ENCODE assay signal across 8 cellular contexts in the genomic region with DNA sequence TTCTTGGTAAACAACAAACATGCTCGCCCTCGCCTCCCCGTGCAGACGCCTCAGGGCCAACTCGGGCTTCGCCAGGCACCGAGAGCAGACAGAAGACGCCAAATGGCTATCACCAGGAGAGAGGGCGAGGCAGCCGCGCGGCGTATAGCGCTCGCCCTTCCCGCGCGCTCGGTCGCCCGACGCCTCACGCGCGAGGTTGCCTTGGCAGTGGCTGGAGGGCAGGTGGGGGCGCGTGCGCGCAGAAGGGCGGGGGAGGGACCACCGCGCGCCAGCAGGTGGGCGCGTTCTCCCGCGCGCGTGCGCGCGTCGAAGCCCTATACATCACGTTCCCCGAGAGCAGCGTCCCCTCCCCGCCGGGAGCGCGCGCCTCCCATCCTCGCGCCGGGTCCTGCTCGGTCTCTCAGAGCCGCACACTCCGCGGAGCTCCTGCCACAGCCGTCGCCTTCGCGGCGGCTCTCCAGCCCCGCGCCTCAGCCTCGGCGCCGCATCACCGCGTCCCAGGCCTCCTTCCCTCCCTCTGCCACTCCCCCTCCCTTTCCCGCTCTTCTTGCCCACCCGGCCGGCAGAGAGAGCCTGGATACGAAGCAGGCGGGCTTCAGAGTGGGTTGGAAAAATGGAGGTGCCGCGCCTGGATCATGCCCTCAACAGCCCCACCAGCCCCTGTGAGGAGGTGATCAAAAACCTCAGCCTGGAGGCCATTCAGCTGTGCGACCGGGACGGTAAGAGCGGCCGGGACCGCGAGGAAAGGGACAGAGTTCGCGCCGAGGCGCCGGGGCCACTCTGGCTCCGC. TPM values are rescaled to one million over a fixed set of nuclear protein-coding genes. Genes with fewer than 3 reads are reported as not detected.
DNase-seq lines count a peak whose midpoint lies in the region; ATAC-seq, FAIRE-seq and TF ChIP-seq lines count a peak whose summit lies in the region.

A gene (plus strand): TSS at position 403 of the 790 bp plus-strand sequence. CDS start 211 bp downstream, at position 614.

- no peak for TF ChIP-seq POLR2A in right lobe of liver (IDR thresholded peaks at IDR 0.05)
- no peak for TF ChIP-seq POLR2A in tibial nerve (IDR thresholded peaks at IDR 0.05)
- TF ChIP-seq POLR2A in GM12892 (IDR thresholded peaks at IDR 0.05; ENCODE audit: low read depth, low read length): no peak

- TF ChIP-seq EP300 in tibial nerve (IDR thresholded peaks at IDR 0.05): no peak

- H3K36me3 ChIP-seq in bronchial epithelial cell (ENCODE audit: control insufficient read depth, insufficient read depth, low read length) (no peaks in the 10 kb centered on the region), right lobe of liver (no peaks in the 10 kb centered on the region), tibial nerve (no peaks in the 10 kb centered on the region)

- H3K27ac ChIP-seq in right lobe of liver: peak within 1 kb of the TSS in 2 of 3 donors; percentile 18 to 45
- H3K27ac ChIP-seq in tibial nerve: no peak within 1 kb of the TSS

- ATAC-seq in right lobe of liver (peak; percentile 77 to 92 (median 86)), HG03520 (IDR thresholded peaks at IDR 0.05; ENCODE audit: unreplicated experiment) (no peak)

- H3K9me3 ChIP-seq in right lobe of liver (no peaks in the 10 kb centered on the region), tibial nerve (no peaks in the 10 kb centered on the region)

- DNase-seq in COLO668 (lab: John Stamatoyannopoulos, UW; ENCODE audit: unreplicated experiment) (peak; percentile 90), NCI-H128 (lab: John Stamatoyannopoulos, UW; ENCODE audit: unreplicated experiment) (peak; percentile 75), bronchial epithelial cell (ENCODE audit: low read depth) (no peak), right lobe of liver (peak; percentile 46 to 67 (median 63)), tibial nerve (ENCODE audit: low spot score in 2 of 2) (no peak), mesenteric fat pad (ENCODE audit: low spot score) (no peak), GM12892 (ENCODE audit: insufficient read length) (no peak)

- intact Hi-C loops in right lobe of liver (cut with DNase I): no loop called here

- H3K27me3 ChIP-seq in bronchial epithelial cell (ENCODE audit: control insufficient read depth, insufficient read depth, low read length) (no peaks in the 10 kb centered on the region), right lobe of liver (no peaks in the 10 kb centered on the region), tibial nerve (peaks cover 0 to 36% of the 10 kb centered on the region in 2 donors)

- no peaks in the 10 kb centered on the region for H3K4me1 ChIP-seq in right lobe of liver
- peaks cover 0 to 20% (median 3%) of the 10 kb centered on the region in 4 donors for H3K4me1 ChIP-seq in tibial nerve

- H3K4me3 ChIP-seq in bronchial epithelial cell (ENCODE audit: low read depth, low read length) (peak within 1 kb of the TSS; percentile 29), right lobe of liver (peak within 1 kb of the TSS; percentile 49 to 62 (median 56)), tibial nerve (peak within 1 kb of the TSS; percentile 22 to 50 (median 34))

- FAIRE-seq in bronchial epithelial cell (lab: Jason Lieb, UNC): no peak
- no peak for FAIRE-seq in GM12892 (lab: Jason Lieb, UNC)

- TF ChIP-seq CTCF in bronchial epithelial cell (IDR thresholded peaks at IDR 0.05; ENCODE audit: insufficient read depth, low read length, severe bottlenecking): no peak
- TF ChIP-seq CTCF in right lobe of liver (IDR thresholded peaks at IDR 0.05): no peak
- no peak for TF ChIP-seq CTCF in tibial nerve (IDR thresholded peaks at IDR 0.05)

- WGBS in right lobe of liver (ENCODE audit: insufficient coverage, low coverage, low lambda C conversion rate, missing lambda C conversion rate): 3% methylated on average over 20 of the region's 90 CpGs
- WGBS in tibial nerve, 2 donors: 2% methylated on average over 38 to 40 of the region's 90 CpGs

RNA-seq across cellular contexts. Expression of the gene that starts here (rescaled TPM):
- not detected in 2 replicates for total RNA-seq in bronchial epithelial cell
- total RNA-seq in right lobe of liver: under 1 TPM; 0.49 to 1.00 (median 0.75) TPM
- total RNA-seq in tibial nerve: under 1 TPM in 1 of 4 donors, not detected in 3; 0.20 TPM
- not detected for total RNA-seq in mesenteric fat pad
- not detected for polyA plus RNA-seq in GM12892 (2012; ENCODE audit: missing spikeins)

Comparison
In these comparisons a context has a peak if more than half of its experiments do, and no peak if none do; other contexts are left out.
1. Peak in DNase-seq, ATAC-seq, H3K4me3 ChIP-seq and H3K27ac ChIP-seq in right lobe of liver; RNA of the gene not detected or under 1 TPM.
2. DNase-seq: peak in COLO668 (single experiment) and NCI-H128 (single experiment); none in bronchial epithelial cell (single experiment), tibial nerve (0 of 2), mesenteric fat pad (single experiment) and GM12892 (single experiment).
3. Peak in every context shown above with its lines, with median percentiles within 50 percentile points of each other: H3K4me3 ChIP-seq.